ENCODE assay signal across 12 cellular contexts in the genomic region with DNA sequence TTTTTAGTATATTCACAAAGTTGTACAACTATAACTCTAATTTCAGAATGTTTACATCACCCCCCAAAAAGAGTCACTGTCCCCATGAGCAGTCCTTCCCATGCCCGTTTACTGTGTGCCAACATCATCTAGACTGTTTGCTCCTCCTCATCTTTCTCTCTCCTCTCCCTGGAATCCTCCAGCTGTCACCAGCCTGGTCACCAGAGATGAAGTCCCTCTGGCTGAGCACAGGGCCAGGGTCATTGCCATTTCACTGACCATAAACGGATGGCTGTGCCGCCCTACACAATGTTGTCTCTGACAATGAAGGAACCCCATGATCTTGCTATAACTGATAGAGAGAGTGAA. TPM values are rescaled to one million over a fixed set of nuclear protein-coding genes. Genes with fewer than 3 reads are reported as not detected.
DNase-seq lines count a peak whose midpoint lies in the region; ATAC-seq, FAIRE-seq and TF ChIP-seq lines count a peak whose summit lies in the region.
"Had no signal": no experiment of that assay in that cellular context is flagged by ENCODE, and none has a peak within 500 bp of the region (broad histone marks: within the 10 kb centered on the region; RNA-seq: fewer than 3 reads in every experiment).

No MANE protein-coding gene starts in this region.

- H2AFZ ChIP-seq in SK-N-SH (ENCODE audit: low read depth): peak overlapping the region; percentile 53; the same call in 1 of the 2 replicates
- H2AFZ ChIP-seq in PC-9: no peak overlapping the region

- DNase-seq in SK-N-SH: no peak
- no peak for DNase-seq in PC-9
- DNase-seq in epithelial cell of prostate (ENCODE audit: low read depth, low spot score): no peak
- DNase-seq in small intestine: no peak
- no peak for DNase-seq in AG08396 (ENCODE audit: low spot score)
- no peak for DNase-seq in G401 (ENCODE audit: low spot score)
- DNase-seq: 8988T; activated effector memory CD4-positive, alpha-beta T cell treated with Interleukin-2 at 50 U/mL for 16 hours; stimulated activated CD4-positive, alpha-beta T cell treated with anti-CD3 and anti-CD28 coated beads, Interleukin-4, amount 100 ng/mL, for 1 hour; substantia nigra had no signal

- H3K79me2 ChIP-seq in SK-N-SH (ENCODE audit: insufficient read depth): no peaks in the 10 kb centered on the region
- no peaks in the 10 kb centered on the region for H3K79me2 ChIP-seq in PC-9 (ENCODE audit: low read depth)

- H3K27me3 ChIP-seq in SK-N-SH (ENCODE audit: insufficient read depth): no peaks in the 10 kb centered on the region
- H3K27me3 ChIP-seq in PC-9 (ENCODE audit: insufficient read depth, low read depth): no peaks in the 10 kb centered on the region
- no peaks in the 10 kb centered on the region for H3K27me3 ChIP-seq in small intestine (ENCODE audit: control insufficient read depth in 2 of 2, insufficient read depth in 2 of 2, low read length in 2 of 2)

- H3K4me3 ChIP-seq in SK-N-SH (ENCODE audit: low read depth in 2 of 2, low read length in 1 of 2) (no peak overlapping the region), PC-9 (no peak overlapping the region), small intestine (ENCODE audit: low read depth in 1 of 2, low read length in 2 of 2) (no peak overlapping the region)

- no peak for TF ChIP-seq EP300 in SK-N-SH (IDR thresholded peaks at IDR 0.05; ENCODE audit: borderline replicate concordance in 1 of 2, low read depth in 1 of 2, low read length in 1 of 2)

- H3K27ac ChIP-seq in SK-N-SH (ENCODE audit: low read depth in 2 of 2, low read length in 1 of 2) (peak overlapping the region; percentile 87; a peak in 3 of 4 replicates), PC-9 (peak overlapping the region; percentile 75), epithelial cell of prostate (peak overlapping the region; percentile 89), small intestine (ENCODE audit: low read depth in 1 of 2, low read length in 1 of 2) (peak overlapping the region; percentile 11 to 24)

- BruUV-seq in PC-9 (replicated peaks; lab: Mats Ljungman, UMichigan): no TSS peak

- intact Hi-C loops in PC-9 (cut with micrococcal nuclease; ENCODE audit: unreplicated experiment): no loop called here

- TF ChIP-seq RAD21 in SK-N-SH (IDR thresholded peaks at IDR 0.05; ENCODE audit: low read length): no peak

- H3K9ac ChIP-seq in SK-N-SH: no peak overlapping the region; the same call in 1 of the 2 replicates

- POLR2A ChIA-PET in SK-N-SH (lab: Yijun Ruan, JAX): no interaction called here
- POLR2A ChIA-PET in PC-9 (lab: Charles Lee; ENCODE audit: unreplicated experiment): no interaction called here

- H3K4me2 ChIP-seq in SK-N-SH (no peak overlapping the region; the same call in 1 of the 2 replicates), PC-9 (peak overlapping the region; percentile 63; the same call in 1 of the 2 replicates)

- H3K36me3 ChIP-seq in SK-N-SH (replicated peaks in 1 of 2; ENCODE audit: control insufficient read depth in 1 of 2, insufficient read depth in 2 of 2, low read length in 1 of 2): no peaks in the 10 kb centered on the region
- H3K36me3 ChIP-seq in PC-9 (ENCODE audit: low read depth): no peaks in the 10 kb centered on the region
- H3K36me3 ChIP-seq in small intestine (ENCODE audit: control insufficient read depth in 2 of 2, insufficient read depth in 2 of 2, low read length in 2 of 2): no peaks in the 10 kb centered on the region

- H3K4me1 ChIP-seq in SK-N-SH (ENCODE audit: control insufficient read depth in 1 of 2, insufficient read depth in 2 of 2, low read depth in 1 of 2, low read length in 1 of 2) (peaks cover 16 to 20% of the 10 kb centered on the region in 2 experiments; a peak in 3 of 4 replicates), PC-9 (replicated peaks; ENCODE audit: insufficient read depth) (peaks cover 15% of the 10 kb centered on the region), small intestine (ENCODE audit: control insufficient read depth in 2 of 2, insufficient read depth in 1 of 2, low read depth in 1 of 2, low read length in 1 of 2) (peaks cover 2 to 11% of the 10 kb centered on the region in 2 donors)

- 90% methylated on average over 3 of the region's 3 CpGs for WGBS in SK-N-SH (ENCODE audit: low lambda C conversion rate)
- WGBS in small intestine, 3 donors: 93 to 94% (median 93%) methylated on average over 3 of the region's 3 CpGs

- H3F3A ChIP-seq in SK-N-SH (replicated peaks; ENCODE audit: insufficient read depth) (no peaks in the 10 kb centered on the region), PC-9 (ENCODE audit: insufficient read depth, low read depth) (peaks cover 14% of the 10 kb centered on the region)

- H3K9me2 ChIP-seq in SK-N-SH (no peaks in the 10 kb centered on the region), PC-9 (ENCODE audit: insufficient read depth) (no peaks in the 10 kb centered on the region)

- H3K9me3 ChIP-seq in SK-N-SH (no peaks in the 10 kb centered on the region), PC-9 (ENCODE audit: insufficient read depth, low read depth) (no peaks in the 10 kb centered on the region), small intestine (ENCODE audit: control insufficient read depth, low read depth) (no peaks in the 10 kb centered on the region)

- no peaks in the 10 kb centered on the region for H4K20me1 ChIP-seq in SK-N-SH (ENCODE audit: insufficient read depth)
- no peaks in the 10 kb centered on the region for H4K20me1 ChIP-seq in PC-9 (ENCODE audit: insufficient read depth)

- CTCF ChIA-PET in SK-N-SH (lab: Yijun Ruan, JAX) (interaction anchor here (1.1 to 1.5 kb wide), 2 partner anchors 20 to 187 kb away, joined by 3 to 5 read pairs; no protein-coding TSS in a partner anchor), PC-9 (lab: Charles Lee) (no interaction called here)

- in situ Hi-C loops in G401 (cut with HindIII; ENCODE audit: low sequenced_read_pairs): no loop called here

- no peak for FAIRE-seq in small intestine (lab: Jason Lieb, UNC)

- ATAC-seq in SK-N-SH treated with all-trans-retinoic acid at 6 μM for 48 hours: no peak
- ATAC-seq in HG02610 (IDR thresholded peaks at IDR 0.05; ENCODE audit: unreplicated experiment): no peak

- no peak for TF ChIP-seq CTCF in SK-N-SH (IDR thresholded peaks at IDR 0.05)
- TF ChIP-seq CTCF in PC-9 (conservative IDR thresholded peaks at IDR 0.05): no peak

TF ChIP-seq in SK-N-SH, 30 proteins besides CTCF, POLR2A, EP300 and RAD21 (continues in another document):
- TF ChIP-seq FOXJ3 (CRISPR knock-in tag; IDR thresholded peaks at IDR 0.05) (no peak), YY1 (IDR thresholded peaks at IDR 0.05; ENCODE audit: low read depth) (no peak), MXI1 (IDR thresholded peaks at IDR 0.05; ENCODE audit: low read depth, low read length) (no peak), POLR2AphosphoS5 (IDR thresholded peaks at IDR 0.05; ENCODE audit: low read depth, low read length) (no peak), JUND (IDR thresholded peaks at IDR 0.05) (no peak)
- TF ChIP-seq, protein P1, sequence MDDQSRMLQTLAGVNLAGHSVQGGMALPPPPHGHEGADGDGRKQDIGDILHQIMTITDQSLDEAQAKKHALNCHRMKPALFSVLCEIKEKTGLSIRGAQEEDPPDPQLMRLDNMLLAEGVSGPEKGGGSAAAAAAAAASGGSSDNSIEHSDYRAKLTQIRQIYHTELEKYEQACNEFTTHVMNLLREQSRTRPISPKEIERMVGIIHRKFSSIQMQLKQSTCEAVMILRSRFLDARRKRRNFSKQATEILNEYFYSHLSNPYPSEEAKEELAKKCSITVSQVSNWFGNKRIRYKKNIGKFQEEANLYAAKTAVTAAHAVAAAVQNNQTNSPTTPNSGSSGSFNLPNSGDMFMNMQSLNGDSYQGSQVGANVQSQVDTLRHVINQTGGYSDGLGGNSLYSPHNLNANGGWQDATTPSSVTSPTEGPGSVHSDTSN (IDR thresholded peaks at IDR 0.05): no peak

TF ChIP-seq in SK-N-SH treated with all-trans-retinoic acid at 6 μM for 48 hours, 23 proteins besides CTCF, POLR2A, EP300 and RAD21 (continues in another document):
- no peak for TF ChIP-seq ZFP30 (CRISPR knock-in tag; IDR thresholded peaks at IDR 0.05)
- TF ChIP-seq TSHZ2 (CRISPR knock-in tag; IDR thresholded peaks at IDR 0.05): no peak

RNA-seq across cellular contexts. Expression of gene C2CD4B, which starts 45.2 kb away (rescaled TPM):
- polyA plus RNA-seq in SK-N-SH (2012; rRNA removed) (not detected in 2 replicates), small intestine (1 to 10 TPM in 2 of 3 donors, not detected in 1; 1.4 to 3.7 TPM)
- not detected in 2 replicates for polyA plus RNA-seq in SK-N-SH (2012; cell fraction: cytosol; rRNA removed)
- polyA plus RNA-seq in SK-N-SH (2012; cell fraction: nucleus; rRNA removed): not detected in 2 replicates
- total RNA-seq in PC-9 (2021): not detected in 2 replicates
- not detected in 2 replicates for total RNA-seq in G401 (2014; rRNA removed; shearing (Covaris generic))

RNA-seq across cellular contexts. Expression of gene C2CD4A, which starts 53.1 kb away (rescaled TPM):
- polyA plus RNA-seq in SK-N-SH (2012; rRNA removed): not detected in 2 replicates
- polyA plus RNA-seq in SK-N-SH (2012; cell fraction: cytosol; rRNA removed): under 0.01 TPM in 1 of 2 replicates, not detected in the other
- not detected in 2 replicates for polyA plus RNA-seq in SK-N-SH (2012; cell fraction: nucleus; rRNA removed)
- 0.09 TPM in 1 of 2 replicates, not detected in the other for total RNA-seq in PC-9 (2021)
- polyA plus RNA-seq in small intestine: 1 to 10 TPM in 1 of 3 donors, not detected in 2; 2.3 TPM
- not detected in 2 replicates for total RNA-seq in G401 (2014; rRNA removed; shearing (Covaris generic))

RNA-seq across cellular contexts. Expression of gene VPS13C, which starts 59.7 kb away (rescaled TPM):
- polyA plus RNA-seq in SK-N-SH (2012; rRNA removed) (5.7 and 6.9 TPM in 2 replicates), small intestine (10 to 100 TPM in 1 of 3 donors, 1 to 10 TPM in 2; 7.3 to 14.0 (median 9.2) TPM)
- 8.2 and 8.3 TPM in 2 replicates for polyA plus RNA-seq in SK-N-SH (2012; cell fraction: cytosol; rRNA removed)
- polyA plus RNA-seq in SK-N-SH (2012; cell fraction: nucleus; rRNA removed): 9.0 and 18.3 TPM in 2 replicates
- total RNA-seq in PC-9 (2021): 40.0 and 48.9 TPM in 2 replicates
- total RNA-seq in G401 (2014; rRNA removed; shearing (Covaris generic)): 11.2 and 23.4 TPM in 2 replicates

Comparison
In these comparisons a context has a peak if more than half of its experiments do, and no peak if none do; other contexts are left out.
1. H3K27ac ChIP-seq: peak in every context shown above with its lines; median percentile 89 in epithelial cell of prostate; 87 in SK-N-SH; 75 in PC-9; 18 in small intestine.